In the genomic region with DNA sequence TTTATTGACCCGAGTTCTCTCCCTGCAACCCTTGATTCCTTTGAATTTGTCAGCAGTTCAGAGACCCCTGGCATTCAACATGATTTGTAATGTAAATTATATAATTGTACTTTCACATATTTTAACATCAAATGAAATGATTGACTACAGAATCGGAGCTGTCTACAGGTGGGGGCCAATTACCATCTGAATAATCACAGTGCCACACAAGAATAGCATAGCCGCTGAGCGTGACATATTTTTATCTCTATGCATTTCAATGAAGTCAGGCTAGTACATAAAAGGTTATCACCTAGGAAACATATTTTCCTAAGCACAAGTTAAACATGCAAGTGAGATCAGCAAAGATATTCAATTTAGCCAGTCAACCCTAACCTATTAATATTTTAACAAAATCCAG, we compare ENCODE assay signal across 16 cellular contexts.
DNase-seq lines count a peak whose midpoint lies in the region; ATAC-seq and TF ChIP-seq lines count a peak whose summit lies in the region.
"Had no signal": no experiment of that assay in that cellular context is flagged by ENCODE, and none has a peak within 500 bp of the region (broad histone marks: within the 10 kb centered on the region; RNA-seq: fewer than 3 reads in every experiment).

No MANE protein-coding gene starts in this region.

- TF ChIP-seq EP300 in neural cell (conservative IDR thresholded peaks at IDR 0.05; ENCODE audit: poor library complexity, severe bottlenecking): peak; percentile 32

- no peaks in the 10 kb centered on the region for H4K20me1 ChIP-seq in neural cell (ENCODE audit: insufficient read depth)
- H4K20me1 ChIP-seq: BLaER1 had no signal

- TF ChIP-seq CTCF in right atrium auricular region (IDR thresholded peaks at IDR 0.05) (no peak), neural cell (IDR thresholded peaks at IDR 0.05; ENCODE audit: poor library complexity, severe bottlenecking) (no peak)

- H3K9ac ChIP-seq in neural cell (ENCODE audit: low read length) (no peak overlapping the region), skeletal muscle tissue (ENCODE audit: low read depth in 1 of 3, low read length in 3 of 3) (peak overlapping the region in 2 of 3 donors; percentile 46 to 71)
- H3K9ac ChIP-seq: BLaER1 had no signal

- H3F3A ChIP-seq in neural cell (ENCODE audit: insufficient read depth, low read length, poor library complexity, severe bottlenecking): peaks cover 3% of the 10 kb centered on the region

- H3K4me1 ChIP-seq in right atrium auricular region (peaks cover 0 to under 1% of the 10 kb centered on the region in 2 donors), skeletal muscle tissue (ENCODE audit: control insufficient read depth in 3 of 3, insufficient read depth in 3 of 3, low read length in 3 of 3) (peaks cover 0 to 5% (median 0%) of the 10 kb centered on the region in 3 donors)
- H3K4me1 ChIP-seq: BLaER1 had no signal

- DNase-seq in Right ventricle myocardium inferior (ENCODE audit: missing footprints) (no peak), right atrium auricular region (ENCODE audit: low spot score) (no peak), caudate nucleus (lab: John Stamatoyannopoulos, UW) (peak in 11 of 61 donors; percentile 4 to 68 (median 16)), mesenteric fat pad (ENCODE audit: low spot score) (no peak), T1000 (lab: John Stamatoyannopoulos, UW) (no peak)
- DNase-seq: 8988T; AML-193; Caco-2; CD8-positive, alpha-beta memory T cell; DMS53; GF-D8 had no signal

- TF ChIP-seq RAD21 in neural cell (conservative IDR thresholded peaks at IDR 0.05): no peak

- peak; percentile 42 for ATAC-seq in Right ventricle myocardium inferior
- ATAC-seq: HCT116 had no signal

- no peak overlapping the region for H2AFZ ChIP-seq in neural cell (ENCODE audit: low read depth, low read length)

- H3K27me3 ChIP-seq in right atrium auricular region (no peaks in the 10 kb centered on the region), neural cell (ENCODE audit: insufficient read depth, low read depth, low read length) (no peaks in the 10 kb centered on the region), skeletal muscle tissue (ENCODE audit: control insufficient read depth in 3 of 3, insufficient read depth in 3 of 3, low read length in 3 of 3) (no peaks in the 10 kb centered on the region)
- H3K27me3 ChIP-seq: BLaER1 had no signal

- no peaks in the 10 kb centered on the region for H3K36me3 ChIP-seq in right atrium auricular region
- no peaks in the 10 kb centered on the region for H3K36me3 ChIP-seq in neural cell (ENCODE audit: insufficient read depth, low read length)
- H3K36me3 ChIP-seq in skeletal muscle tissue (ENCODE audit: control insufficient read depth in 3 of 3, insufficient read depth in 3 of 3, low read length in 3 of 3): no peaks in the 10 kb centered on the region
- H3K36me3 ChIP-seq: BLaER1 had no signal

- no peak overlapping the region for H3K4me3 ChIP-seq in right atrium auricular region
- H3K4me3 ChIP-seq in neural cell (ENCODE audit: low read length): peak overlapping the region; percentile 47
- peak overlapping the region in 1 of 3 donors; percentile 45 for H3K4me3 ChIP-seq in skeletal muscle tissue (ENCODE audit: low read length in 3 of 3)
- H3K4me3 ChIP-seq: BLaER1 had no signal

- H3K9me3 ChIP-seq in right atrium auricular region: no peaks in the 10 kb centered on the region
- no peaks in the 10 kb centered on the region for H3K9me3 ChIP-seq in neural cell (ENCODE audit: low read length)
- H3K9me3 ChIP-seq in skeletal muscle tissue (ENCODE audit: control insufficient read depth in 3 of 3, low read length in 3 of 3): no peaks in the 10 kb centered on the region
- H3K9me3 ChIP-seq: BLaER1, Caco-2 had no signal

- H3K27ac ChIP-seq in right atrium auricular region: no peak overlapping the region
- peak overlapping the region; percentile 55 for H3K27ac ChIP-seq in caudate nucleus (ENCODE audit: low read depth, low read length)
- peak overlapping the region; percentile 35 for H3K27ac ChIP-seq in neural cell (ENCODE audit: low read length)
- H3K27ac ChIP-seq in skeletal muscle tissue (ENCODE audit: low read depth, low read length): peak overlapping the region; percentile 85
- H3K27ac ChIP-seq: BLaER1, HL-60 had no signal

- no peaks in the 10 kb centered on the region for H3K79me2 ChIP-seq in neural cell (replicated peaks; ENCODE audit: insufficient read depth, low read length)

- H3K4me2 ChIP-seq in neural cell (ENCODE audit: low read length): peak overlapping the region; percentile 57
- H3K4me2 ChIP-seq: BLaER1 had no signal

- no peaks in the 10 kb centered on the region for H3K9me2 ChIP-seq in neural cell (ENCODE audit: insufficient read depth, low read length)

- intact Hi-C loops in Right ventricle myocardium inferior (cut with DNase I): no loop called here

TF ChIP-seq in neural cell, 6 proteins besides CTCF, POLR2A, EP300 and RAD21:
- TF ChIP-seq SMC3 (conservative IDR thresholded peaks at IDR 0.05; ENCODE audit: poor library complexity): no peak
- TF ChIP-seq POLR2AphosphoS5 (IDR thresholded peaks at IDR 0.05): no peak
- no peak for TF ChIP-seq MXI1 (conservative IDR thresholded peaks at IDR 0.05; ENCODE audit: poor library complexity, severe bottlenecking)
- no peak for TF ChIP-seq EZH2 (IDR thresholded peaks at IDR 0.05; ENCODE audit: borderline replicate concordance, insufficient read depth, low read length, poor library complexity, severe bottlenecking)
- no peak for TF ChIP-seq REST (IDR thresholded peaks at IDR 0.05; ENCODE audit: borderline replicate concordance)
- no peak for TF ChIP-seq TAF1 (IDR thresholded peaks at IDR 0.05; ENCODE audit: low read depth)

Comparison
In these comparisons a context has a peak if more than half of its experiments do, and no peak if none do; other contexts are left out.
1. H3K27ac ChIP-seq: peak in caudate nucleus (single experiment), neural cell (single experiment) and skeletal muscle tissue (single experiment); none in right atrium auricular region (0 of 2).